In genomic region chr7:116786791-116787443, GRCh38 we compare ENCODE assay signal across 8 cellular contexts.
A peak's percentile ranks its signal among the peaks of the same experiment; 100 is the strongest.
DNase-seq lines count a peak whose midpoint lies in the region; ATAC-seq lines count a peak whose summit lies in the region.

No MANE protein-coding gene starts in this region.

- H2AK5ac ChIP-seq in mesendoderm (ENCODE audit: low read length), result no peak overlapping the region

- WGBS in mesendoderm (ENCODE audit: extremely low coverage, insufficient coverage, low lambda C conversion rate), result no CpG with 5 or more reads among the region's 2 CpGs

- H3K79me1 ChIP-seq in mesendoderm (ENCODE audit: low read length), result no peaks in the 10 kb centered on the region

- H3K79me2 ChIP-seq in mesendoderm (ENCODE audit: control insufficient read depth, insufficient read depth, low read length), result no peaks in the 10 kb centered on the region

- H2BK15ac ChIP-seq in mesendoderm (replicated peaks; ENCODE audit: low read depth), result no peak overlapping the region

- H3K27ac ChIP-seq in mesendoderm (ENCODE audit: low read depth, low read length), result no peak overlapping the region

- H3K56ac ChIP-seq in mesendoderm (ENCODE audit: low read length), result no peak overlapping the region

- no peak overlapping the region for H3K4ac ChIP-seq in mesendoderm (ENCODE audit: low read depth, low read length)

- no peak overlapping the region for H3K4me2 ChIP-seq in mesendoderm (ENCODE audit: low read length)

- ATAC-seq in GM21619 (IDR thresholded peaks at IDR 0.05; ENCODE audit: unreplicated experiment), result peak; percentile 100

- H2BK5ac ChIP-seq in mesendoderm (ENCODE audit: low read length), result no peak overlapping the region

- no peak overlapping the region for H3K9ac ChIP-seq in mesendoderm (ENCODE audit: low read length)

- H3K36me3 ChIP-seq in mesendoderm (ENCODE audit: control insufficient read depth, insufficient read depth, low read length), result no peaks in the 10 kb centered on the region

- H3K4me1 ChIP-seq in mesendoderm (ENCODE audit: control insufficient read depth, low read depth, low read length), result peaks cover 3% of the 10 kb centered on the region

- H3K18ac ChIP-seq in mesendoderm (ENCODE audit: low read length), result no peak overlapping the region

- H4K8ac ChIP-seq in mesendoderm (ENCODE audit: low read depth, low read length), result no peak overlapping the region

- H4K5ac ChIP-seq in mesendoderm (ENCODE audit: low read length), result no peak overlapping the region

- H3K27me3 ChIP-seq in mesendoderm (ENCODE audit: insufficient read depth, low read length, poor library complexity), result no peaks in the 10 kb centered on the region

- H2BK120ac ChIP-seq in mesendoderm (ENCODE audit: low read depth, low read length), result no peak overlapping the region

- no peak overlapping the region for H3K23ac ChIP-seq in mesendoderm (ENCODE audit: low read length)

- DNase-seq in activated naive CD4-positive, alpha-beta T cell treated with Interleukin-2 at 50 U/mL for 16 hours, result peak; percentile 5
- DNase-seq in activated naive CD4-positive, alpha-beta T cell treated with anti-CD3 and anti-CD28 coated beads, Interleukin-2, amount 50 U/mL, for 16 hours, result no peak
- DNase-seq in HT-29 (ENCODE audit: low spot score) (peak; percentile 75), amniotic epithelial cell (ENCODE audit: low read depth) (peak; percentile 47), mesendoderm (peak; percentile 73), C1 segment of cervical spinal cord (lab: John Stamatoyannopoulos, UW) (no peak), inferior parietal cortex (ENCODE audit: extremely low spot score) (no peak)

- no peak overlapping the region for H3K4me3 ChIP-seq in mesendoderm (ENCODE audit: low read length)

Comparison
In these comparisons a context has a peak if more than half of its experiments do, and no peak if none do; other contexts are left out.
1. DNase-seq: peak in activated naive CD4-positive, alpha-beta T cell treated with Interleukin-2 at 50 U/mL for 16 hours (single experiment), HT-29 (single experiment), amniotic epithelial cell (single experiment) and mesendoderm (single experiment); none in activated naive CD4-positive, alpha-beta T cell treated with anti-CD3 and anti-CD28 coated beads, Interleukin-2, amount 50 U/mL, for 16 hours (single experiment), C1 segment of cervical spinal cord (0 of 14) and inferior parietal cortex (single experiment).